In the genomic region with DNA sequence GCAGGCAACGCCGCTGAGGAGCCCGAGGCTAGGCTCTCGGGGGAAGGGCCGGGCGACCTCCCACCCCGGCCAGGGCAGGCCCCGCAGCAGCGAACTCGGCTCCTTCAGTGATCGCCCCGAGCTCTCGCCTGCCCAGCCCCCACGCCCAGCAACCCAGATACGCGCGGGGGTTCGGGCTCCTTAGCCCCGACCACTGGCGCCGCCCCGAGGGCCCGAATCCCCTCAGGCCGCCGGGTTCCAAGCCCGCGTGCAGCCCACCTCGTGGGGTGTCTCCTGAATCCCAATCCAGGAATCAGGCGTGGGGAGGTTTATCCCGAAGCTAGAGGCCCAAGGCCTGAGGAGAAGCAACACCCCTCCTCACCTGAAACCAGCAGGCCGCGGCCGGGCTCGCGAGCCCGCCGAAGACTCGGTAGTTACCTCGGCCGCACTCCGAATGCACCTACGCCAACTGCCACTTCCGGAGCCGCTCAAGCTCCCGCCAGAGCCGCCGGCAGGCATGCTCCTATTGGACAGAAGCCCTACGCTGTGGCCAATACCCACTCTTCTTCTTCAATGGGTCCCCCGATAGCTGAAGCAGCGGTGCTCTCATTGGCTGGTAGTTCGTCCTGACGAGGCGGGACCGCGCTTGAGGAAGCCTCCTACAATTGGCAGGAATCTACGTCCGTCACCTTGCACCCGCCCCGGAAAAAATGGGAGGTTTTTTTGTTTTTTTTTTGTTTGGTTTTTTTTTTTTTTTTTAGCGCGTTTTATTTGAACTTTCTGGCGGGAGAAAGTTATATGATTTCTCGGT, we compare ENCODE assay signal across 8 cellular contexts. TPM values are rescaled to one million over a fixed set of nuclear protein-coding genes. Genes with fewer than 3 reads are reported as not detected.
DNase-seq lines count a peak whose midpoint lies in the region; TF ChIP-seq lines count a peak whose summit lies in the region.

A gene with protein sequence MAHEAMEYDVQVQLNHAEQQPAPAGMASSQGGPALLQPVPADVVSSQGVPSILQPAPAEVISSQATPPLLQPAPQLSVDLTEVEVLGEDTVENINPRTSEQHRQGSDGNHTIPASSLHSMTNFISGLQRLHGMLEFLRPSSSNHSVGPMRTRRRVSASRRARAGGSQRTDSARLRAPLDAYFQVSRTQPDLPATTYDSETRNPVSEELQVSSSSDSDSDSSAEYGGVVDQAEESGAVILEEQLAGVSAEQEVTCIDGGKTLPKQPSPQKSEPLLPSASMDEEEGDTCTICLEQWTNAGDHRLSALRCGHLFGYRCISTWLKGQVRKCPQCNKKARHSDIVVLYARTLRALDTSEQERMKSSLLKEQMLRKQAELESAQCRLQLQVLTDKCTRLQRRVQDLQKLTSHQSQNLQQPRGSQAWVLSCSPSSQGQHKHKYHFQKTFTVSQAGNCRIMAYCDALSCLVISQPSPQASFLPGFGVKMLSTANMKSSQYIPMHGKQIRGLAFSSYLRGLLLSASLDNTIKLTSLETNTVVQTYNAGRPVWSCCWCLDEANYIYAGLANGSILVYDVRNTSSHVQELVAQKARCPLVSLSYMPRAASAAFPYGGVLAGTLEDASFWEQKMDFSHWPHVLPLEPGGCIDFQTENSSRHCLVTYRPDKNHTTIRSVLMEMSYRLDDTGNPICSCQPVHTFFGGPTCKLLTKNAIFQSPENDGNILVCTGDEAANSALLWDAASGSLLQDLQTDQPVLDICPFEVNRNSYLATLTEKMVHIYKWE (minus strand): TSS at position 453 of the 790 bp plus-strand sequence. CDS start 5,428 bp downstream, outside the sequence.

- peak within 1 kb of the TSS; percentile 96 for H3K4me3 Mint-ChIP-seq in neural crest cell

- H3K9me2 ChIP-seq in MM.1S (replicated peaks; ENCODE audit: insufficient read depth, low read length) = no peaks in the 10 kb centered on the region

- peaks cover 2% of the 10 kb centered on the region for H3K27me3 Mint-ChIP-seq in neural crest cell (ENCODE audit: low read depth)

- TF ChIP-seq CTCF in MM.1S (IDR thresholded peaks at IDR 0.05; ENCODE audit: low read length) (no peak), foreskin fibroblast (IDR thresholded peaks at IDR 0.05; ENCODE audit: low read depth, low read length) (no peak), neural crest cell (conservative IDR thresholded peaks at IDR 0.05) (no peak)

- H3K9ac ChIP-seq in ES-I3 (ENCODE audit: low read depth, low read length) (peak within 1 kb of the TSS; percentile 99), MM.1S (ENCODE audit: low read length) (peak within 1 kb of the TSS; percentile 93), stomach smooth muscle (ENCODE audit: low read length in 2 of 2) (peak within 1 kb of the TSS; percentile 74 to 82)

- in situ Hi-C loops in HAP-1 (cut with MboI; ENCODE audit: low sequenced_read_pairs) = no loop called here

- no peaks in the 10 kb centered on the region for H3K4me1 ChIP-seq in ES-I3 (ENCODE audit: insufficient read depth, low read length)
- peaks cover 7% of the 10 kb centered on the region for H3K4me1 ChIP-seq in HAP-1
- H3K4me1 ChIP-seq in MM.1S (ENCODE audit: low read length) = no peaks in the 10 kb centered on the region
- peaks cover 10% of the 10 kb centered on the region for H3K4me1 ChIP-seq in stomach smooth muscle (ENCODE audit: control insufficient read depth, insufficient read depth, low read length)

- H3K27ac Mint-ChIP-seq in neural crest cell (ENCODE audit: unreplicated experiment) = peak within 1 kb of the TSS; percentile 95

- H3K9me3 ChIP-seq in ES-I3 (ENCODE audit: control insufficient read depth, insufficient read depth, low read length) (no peaks in the 10 kb centered on the region), HAP-1 (peaks cover 3% of the 10 kb centered on the region; the same call in 1 of the 2 replicates), MM.1S (replicated peaks; ENCODE audit: insufficient read depth, low read length) (no peaks in the 10 kb centered on the region), stomach smooth muscle (ENCODE audit: control insufficient read depth in 2 of 2, low read length in 2 of 2) (no peaks in the 10 kb centered on the region)

- H3K27me3 ChIP-seq in HAP-1 (ENCODE audit: low read depth) (no peaks in the 10 kb centered on the region), MM.1S (replicated peaks; ENCODE audit: insufficient read depth, low read length) (no peaks in the 10 kb centered on the region), stomach smooth muscle (ENCODE audit: control insufficient read depth in 1 of 2, insufficient read depth in 2 of 2, low read length in 2 of 2) (no peaks in the 10 kb centered on the region)

- H3F3A ChIP-seq in MM.1S (ENCODE audit: insufficient read depth, low read length) = no peaks in the 10 kb centered on the region

- H4K20me1 ChIP-seq in MM.1S (ENCODE audit: insufficient read depth, low read length) = no peaks in the 10 kb centered on the region

- H3K4me1 Mint-ChIP-seq in neural crest cell = peaks cover 23% of the 10 kb centered on the region

- peak within 1 kb of the TSS; percentile 79; the same call in 1 of the 2 replicates for H3K4me2 ChIP-seq in MM.1S (ENCODE audit: low read depth, low read length)

- H3K4me3 ChIP-seq in HAP-1 (peak within 1 kb of the TSS; percentile 95), MM.1S (ENCODE audit: low read length) (peak within 1 kb of the TSS; percentile 79), foreskin fibroblast (ENCODE audit: low read depth in 1 of 2, low read length in 2 of 2) (peak within 1 kb of the TSS; percentile 94 to 99), stomach smooth muscle (ENCODE audit: low read length in 2 of 2) (peak within 1 kb of the TSS; percentile 88 to 93)

- H2AFZ ChIP-seq in MM.1S (ENCODE audit: low read length) = peak within 1 kb of the TSS; percentile 85

- peaks cover 50% of the 10 kb centered on the region for H3K79me2 ChIP-seq in MM.1S (ENCODE audit: low read length)

- H3K36me3 Mint-ChIP-seq in neural crest cell (ENCODE audit: low read depth) = peaks cover 39% of the 10 kb centered on the region

- DNase-seq in HAP-1 (ENCODE audit: low spot score in 2 of 2) (peak; percentile 97 to 99), MM.1S (peak; percentile 95), SIG-M5 (lab: John Stamatoyannopoulos, UW) (peak; percentile 91), activated gamma-delta T cell (lab: John Stamatoyannopoulos, UW) (peak; percentile 74), foreskin fibroblast (peak; percentile 97 to 99), neural crest cell (ENCODE audit: low read depth, low spot score) (peak; percentile 88)

- H3K36me3 ChIP-seq in ES-I3 (ENCODE audit: insufficient read depth, low read length) = peaks cover 21% of the 10 kb centered on the region
- peaks cover 41% of the 10 kb centered on the region for H3K36me3 ChIP-seq in HAP-1 (replicated peaks)
- no peaks in the 10 kb centered on the region for H3K36me3 ChIP-seq in MM.1S (replicated peaks; ENCODE audit: insufficient read depth, low read length)
- H3K36me3 ChIP-seq in stomach smooth muscle (ENCODE audit: control insufficient read depth in 2 of 2, insufficient read depth in 2 of 2, low read length in 2 of 2) = peaks cover 7 to 15% of the 10 kb centered on the region in 2 donors

- H3K27ac ChIP-seq in MM.1S (ENCODE audit: low read length) (peak within 1 kb of the TSS; percentile 69), stomach smooth muscle (ENCODE audit: low read length) (peak within 1 kb of the TSS; percentile 63)

- H3K9me3 Mint-ChIP-seq in neural crest cell = peaks cover 20% of the 10 kb centered on the region

RNA-seq across cellular contexts. Expression of the gene that starts here (rescaled TPM):
- total RNA-seq in neural crest cell = 72.8 and 76.8 TPM in 2 replicates

Comparison
In these comparisons a context has a peak if more than half of its experiments do, and no peak if none do; other contexts are left out.
1. Peak in every context shown above with its lines: DNase-seq, H3K4me3 ChIP-seq and H3K27ac ChIP-seq.